ENCODE assay signal across 14 cellular contexts in the genomic region with DNA sequence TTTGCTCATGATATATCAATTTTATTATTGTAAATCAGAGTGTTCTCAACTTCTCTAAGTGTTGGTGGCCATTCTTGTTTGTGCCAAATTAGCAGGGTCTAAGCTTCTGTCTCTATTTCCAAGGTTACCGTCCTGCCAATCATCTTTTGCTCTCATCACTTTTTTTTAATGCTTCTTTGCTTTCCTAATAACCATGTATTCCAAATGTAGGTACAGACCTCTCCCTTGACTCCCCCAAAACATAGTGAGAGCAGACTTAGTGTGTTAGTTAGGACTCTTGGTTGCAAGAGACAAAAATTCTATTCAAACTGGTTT. TPM values are rescaled to one million over a fixed set of nuclear protein-coding genes. Genes with fewer than 3 reads are reported as not detected.
DNase-seq lines count a peak whose midpoint lies in the region; ATAC-seq and TF ChIP-seq lines count a peak whose summit lies in the region.
"Had no signal": no experiment of that assay in that cellular context is flagged by ENCODE, and none has a peak within 500 bp of the region (broad histone marks: within the 10 kb centered on the region; RNA-seq: fewer than 3 reads in every experiment).

No MANE protein-coding gene starts in this region.

- TF ChIP-seq POLR2A in heart left ventricle (IDR thresholded peaks at IDR 0.05) (no peak), uterus (IDR thresholded peaks at IDR 0.05) (no peak)

- DNase-seq in heart left ventricle (no peak), left ventricle myocardium superior (no peak), T-helper 17 cell (no peak), left lung (no peak), uterus (no peak), NCI-H774 (lab: John Stamatoyannopoulos, UW) (no peak), endodermal cell (no peak), pons (ENCODE audit: low spot score) (no peak)
- DNase-seq: KBM-7, NCI-H1417 treated with DMSO at 0.1 percent for 48 hours, spleen had no signal

- H3K36me3 ChIP-seq in heart left ventricle (no peaks in the 10 kb centered on the region), left lung (no peaks in the 10 kb centered on the region), uterus (no peaks in the 10 kb centered on the region), endodermal cell (ENCODE audit: control insufficient read depth, insufficient read depth, low read length) (no peaks in the 10 kb centered on the region)
- H3K36me3 ChIP-seq: spleen had no signal

- intact Hi-C loops in heart left ventricle (cut with DNase I): no loop called here
- intact Hi-C loops in left ventricle myocardium superior (cut with micrococcal nuclease): no loop called here
- intact Hi-C loops in left lung (cut with DNase I): no loop called here
- intact Hi-C loops in uterus (cut with DNase I; ENCODE audit: low total_unique reads): no loop called here

- H3K27ac ChIP-seq in heart left ventricle (peak overlapping the region in 10 of 12 donors; percentile 5 to 64 (median 20)), left lung (peak overlapping the region; percentile 20 to 37), uterus (peak overlapping the region; percentile 42 to 67), endodermal cell (ENCODE audit: low read depth, low read length) (no peak overlapping the region)
- H3K27ac ChIP-seq: spleen had no signal

- H3K4me1 Mint-ChIP-seq in T-helper 17 cell (peaks cover 17% of the 10 kb centered on the region), endodermal cell (peaks cover 8% of the 10 kb centered on the region)

- H3K36me3 Mint-ChIP-seq in T-helper 17 cell (ENCODE audit: low read depth): peaks cover 3% of the 10 kb centered on the region
- H3K36me3 Mint-ChIP-seq in endodermal cell (ENCODE audit: low read depth): no peaks in the 10 kb centered on the region

- no peaks in the 10 kb centered on the region for H3K27me3 ChIP-seq in heart left ventricle
- H3K27me3 ChIP-seq in left lung: no peaks in the 10 kb centered on the region
- no peaks in the 10 kb centered on the region for H3K27me3 ChIP-seq in uterus
- H3K27me3 ChIP-seq in endodermal cell (ENCODE audit: control insufficient read depth, insufficient read depth, low read length, poor library complexity, severe bottlenecking): no peaks in the 10 kb centered on the region
- H3K27me3 ChIP-seq: spleen had no signal

- no peaks in the 10 kb centered on the region for H3K27me3 Mint-ChIP-seq in T-helper 17 cell
- no peaks in the 10 kb centered on the region for H3K27me3 Mint-ChIP-seq in endodermal cell (ENCODE audit: insufficient read depth)
- H3K27me3 Mint-ChIP-seq: central memory CD8-positive, alpha-beta T cell had no signal

- ATAC-seq in heart left ventricle: no peak
- ATAC-seq in left ventricle myocardium superior: no peak
- ATAC-seq in T-helper 17 cell: no peak
- no peak for ATAC-seq in left lung

- TF ChIP-seq CTCF in heart left ventricle (IDR thresholded peaks at IDR 0.05): no peak
- no peak for TF ChIP-seq CTCF in left lung (IDR thresholded peaks at IDR 0.05)
- TF ChIP-seq CTCF in uterus (IDR thresholded peaks at IDR 0.05): no peak
- TF ChIP-seq CTCF in endodermal cell (conservative IDR thresholded peaks at IDR 0.05): no peak

- H3K4me1 ChIP-seq in heart left ventricle (peaks cover 0 to 46% (median 21%) of the 10 kb centered on the region in 12 donors), left lung (peaks cover 18 to 39% of the 10 kb centered on the region in 2 donors), uterus (peaks cover 0 to 11% of the 10 kb centered on the region in 2 donors), endodermal cell (ENCODE audit: control insufficient read depth, insufficient read depth, low read length) (no peaks in the 10 kb centered on the region)

- H3K9me3 Mint-ChIP-seq in endodermal cell: peaks cover 9% of the 10 kb centered on the region
- H3K9me3 Mint-ChIP-seq: central memory CD8-positive, alpha-beta T cell; neural crest cell had no signal

- H3K9ac ChIP-seq in endodermal cell (ENCODE audit: extremely low read depth, low read length, poor library complexity, severe bottlenecking): no peak overlapping the region

- H3K9me3 ChIP-seq in heart left ventricle: no peaks in the 10 kb centered on the region
- H3K9me3 ChIP-seq in T-helper 17 cell (ENCODE audit: control insufficient read depth, low read length, poor library complexity, severe bottlenecking): no peaks in the 10 kb centered on the region
- no peaks in the 10 kb centered on the region for H3K9me3 ChIP-seq in left lung
- no peaks in the 10 kb centered on the region for H3K9me3 ChIP-seq in uterus
- H3K9me3 ChIP-seq in endodermal cell (ENCODE audit: control insufficient read depth, low read length): peaks cover 3% of the 10 kb centered on the region
- H3K9me3 ChIP-seq: spleen had no signal

- H3K4me3 ChIP-seq in heart left ventricle (peak overlapping the region in 1 of 12 donors; percentile 1), left lung (no peak overlapping the region), uterus (no peak overlapping the region), endodermal cell (ENCODE audit: low read length) (no peak overlapping the region)
- H3K4me3 ChIP-seq: lung, spleen had no signal

- 67 to 75% (median 69%) methylated on average over 1 of the region's 1 CpG for WGBS in heart left ventricle, 4 donors
- 86 to 100% methylated on average over 1 of the region's 1 CpG for WGBS in endodermal cell (ENCODE audit: insufficient coverage in 1 of 2, insufficient read length in 1 of 2), 2 experiments

- H3K27ac Mint-ChIP-seq in T-helper 17 cell: peak overlapping the region; percentile 70
- no peak overlapping the region for H3K27ac Mint-ChIP-seq in endodermal cell

- H3K4me3 Mint-ChIP-seq in T-helper 17 cell (no peak overlapping the region), endodermal cell (no peak overlapping the region)
- H3K4me3 Mint-ChIP-seq: central memory CD8-positive, alpha-beta T cell; neural crest cell had no signal

RNA-seq across cellular contexts. Expression of gene DCP2, which starts 17.9 kb away (rescaled TPM):
- total RNA-seq in heart left ventricle (10 to 100 TPM in 8 of 9 donors, 1 to 10 TPM in 1; 8.3 to 36.0 (median 18.4) TPM), left ventricle myocardium superior (18.8 TPM), T-helper 17 cell (10 to 100 TPM; 80.0 to 83.6 TPM), left lung (10 to 100 TPM; 55.8 to 72.4 TPM), uterus (100 to 1,000 TPM in 1 of 4 donors, 10 to 100 TPM in 3; 11.2 to 124 (median 27.6) TPM), endodermal cell (100 to 1,000 TPM; 152 to 154 TPM)
- 1 to 10 TPM; 3.4 to 5.3 TPM for polyA plus RNA-seq in heart left ventricle
- 29.1 TPM for polyA plus RNA-seq in endodermal cell (2013, experiment 1 of 2)
- 41.9 TPM for polyA plus RNA-seq in endodermal cell (2013, experiment 2 of 2)

RNA-seq across cellular contexts. Expression of gene REEP5, which starts 36.7 kb away (rescaled TPM):
- 100 to 1,000 TPM; 103 to 187 (median 141) TPM for total RNA-seq in heart left ventricle
- 100 to 1,000 TPM in 1 of 2 donors, 10 to 100 TPM in 1; 93.5 to 116 TPM for polyA plus RNA-seq in heart left ventricle
- total RNA-seq in left ventricle myocardium superior: 145 TPM
- 10 to 100 TPM; 38.1 to 46.5 TPM for total RNA-seq in T-helper 17 cell
- 100 to 1,000 TPM; 103 to 121 TPM for total RNA-seq in left lung
- total RNA-seq in uterus: 10 to 100 TPM; 35.6 to 77.1 (median 56.2) TPM
- total RNA-seq in endodermal cell: 10 to 100 TPM; 42.1 to 42.3 TPM
- polyA plus RNA-seq in endodermal cell (2013, experiment 1 of 2): 36.2 TPM
- polyA plus RNA-seq in endodermal cell (2013, experiment 2 of 2): 31.8 TPM
